Comparison of ENCODE assay signal across 15 cellular contexts in the genomic region with DNA sequence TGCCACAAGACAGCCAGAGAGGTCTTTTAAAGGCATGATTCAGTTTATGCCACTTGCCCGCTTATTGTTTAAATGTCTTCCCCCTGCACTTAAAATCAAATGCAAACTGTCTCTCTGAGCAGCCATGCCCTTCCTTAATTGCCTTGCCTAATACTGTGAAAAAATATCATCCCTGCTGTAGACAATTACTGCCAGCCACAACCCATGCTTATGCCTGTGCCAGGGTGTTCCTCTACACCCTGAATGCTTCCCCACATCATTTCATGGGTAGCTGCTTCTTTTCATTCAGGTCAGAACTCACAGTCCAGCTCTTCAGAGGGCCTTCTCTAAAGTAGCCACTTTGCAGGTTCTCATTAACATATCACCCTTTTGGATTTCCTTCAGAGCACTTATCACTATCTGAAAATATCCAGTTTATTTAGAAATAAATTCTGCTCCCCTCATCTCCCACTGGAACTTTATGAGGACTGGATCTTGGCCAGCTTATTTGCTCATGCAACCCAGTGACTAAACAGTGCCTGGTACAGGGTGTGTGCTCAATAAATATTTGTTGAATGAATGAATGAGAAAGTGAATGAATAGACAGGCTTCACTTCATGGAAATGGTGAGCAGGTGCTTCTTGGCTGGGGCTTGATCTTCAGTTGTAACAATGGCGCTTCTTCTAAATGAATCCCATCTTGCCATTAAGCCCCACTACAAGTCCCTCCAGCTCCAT.
DNase-seq lines count a peak whose midpoint lies in the region; ATAC-seq and TF ChIP-seq lines count a peak whose summit lies in the region.
"Had no signal": no experiment of that assay in that cellular context is flagged by ENCODE, and none has a peak within 500 bp of the region (broad histone marks: within the 10 kb centered on the region; RNA-seq: fewer than 3 reads in every experiment).

No MANE protein-coding gene starts in this region.

- H3F3A ChIP-seq in PC-9 (ENCODE audit: insufficient read depth, low read depth) = no peaks in the 10 kb centered on the region

- POLR2A ChIA-PET in PC-9 (lab: Charles Lee; ENCODE audit: unreplicated experiment) = interaction anchor here (0.5 kb wide), 1 partner anchor 70 kb away, joined by 7 read pairs; no protein-coding TSS in a partner anchor

- intact Hi-C loops in PC-9 (cut with micrococcal nuclease; ENCODE audit: unreplicated experiment) = no loop called here

- no TSS peak for BruUV-seq in PC-9 (replicated peaks; lab: Mats Ljungman, UMichigan)

- no peak for ATAC-seq in GM21786 (IDR thresholded peaks at IDR 0.05; ENCODE audit: unreplicated experiment)
- no peak for ATAC-seq in HG03196 (IDR thresholded peaks at IDR 0.05; ENCODE audit: unreplicated experiment)
- ATAC-seq: HepG2; stimulated activated naive CD8-positive, alpha-beta T cell treated with anti-CD3 and anti-CD28 coated beads, Interleukin-15, Interleukin-2, amounts not matched to agents 100 U/mL and 50 U/mL, for 24 hours had no signal

- CTCF ChIA-PET in PC-9 (lab: Charles Lee) = no interaction called here

- H3K36me3 ChIP-seq in PC-9 (ENCODE audit: low read depth) = no peaks in the 10 kb centered on the region

- H3K79me2 ChIP-seq in PC-9 (ENCODE audit: low read depth) = no peaks in the 10 kb centered on the region

- TF ChIP-seq CTCF in AG10803 (conservative IDR thresholded peaks at IDR 0.05; ENCODE audit: low read length) (no peak), PC-9 (conservative IDR thresholded peaks at IDR 0.05) (no peak)

- 0 out of 2 replicates have a peak overlapping the region, but pooled peaks have one; percentile 42 for H2AFZ ChIP-seq in PC-9

- H3K4me1 ChIP-seq in PC-9 (replicated peaks; ENCODE audit: insufficient read depth) = peaks cover 11% of the 10 kb centered on the region

- DNase-seq in AG10803 (ENCODE audit: low read depth) (peak; percentile 4), HT-29 (ENCODE audit: low spot score) (peak; percentile 33), PC-9 (no peak), fibroblast of the conjunctiva (ENCODE audit: low read depth) (peak; percentile 0), islet precursor cell (no peak), NCI-H187 (lab: John Stamatoyannopoulos, UW) (no peak)
- DNase-seq: activated CD4-positive, alpha-beta T cell treated with anti-CD3 and anti-CD28 coated beads, Interleukin-2, amount 50 U/mL, for 48 hours; activated gamma-delta T cell treated with Interleukin-2 at 50 U/mL for 16 hours; central memory CD4-positive, alpha-beta T cell; stimulated activated CD4-positive, alpha-beta T cell treated with anti-CD3 and anti-CD28 coated beads, Interleukin-4, amount 100 ng/mL, for 24 hours; stimulated activated naive CD8-positive, alpha-beta T cell treated with anti-CD3 and anti-CD28 coated beads, Interleukin-15, Interleukin-2, amounts not matched to agents 100 U/mL and 50 U/mL, for 24 hours; T-helper 2 cell had no signal

- no peaks in the 10 kb centered on the region for H4K20me1 ChIP-seq in PC-9 (ENCODE audit: insufficient read depth)

- no peak overlapping the region for H3K27ac ChIP-seq in PC-9

- no peaks in the 10 kb centered on the region for H3K27me3 ChIP-seq in PC-9 (ENCODE audit: insufficient read depth, low read depth)

- no peak overlapping the region for H3K4me2 ChIP-seq in PC-9

- 0 out of 2 replicates have a peak, but pooled peaks cover under 1% of the 10 kb centered on the region for H3K9me2 ChIP-seq in PC-9 (ENCODE audit: insufficient read depth)

- H3K4me3 ChIP-seq in AG10803 (ENCODE audit: low read length) (no peak overlapping the region), PC-9 (no peak overlapping the region)

- no peaks in the 10 kb centered on the region for H3K9me3 ChIP-seq in PC-9 (ENCODE audit: insufficient read depth, low read depth)

Comparison
In these comparisons a context has a peak if more than half of its experiments do, and no peak if none do; other contexts are left out.
1. DNase-seq: peak in AG10803 (single experiment), HT-29 (single experiment) and fibroblast of the conjunctiva (single experiment); none in PC-9 (0 of 2), islet precursor cell (single experiment) and NCI-H187 (0 of 2).